ENCODE assay signal across 8 cellular contexts in genomic region chr9:91423785-91424402, GRCh38. TPM values are rescaled to one million over a fixed set of nuclear protein-coding genes. Genes with fewer than 3 reads are reported as not detected.
DNase-seq lines count a peak whose midpoint lies in the region; ATAC-seq, FAIRE-seq and TF ChIP-seq lines count a peak whose summit lies in the region.

A gene with protein sequence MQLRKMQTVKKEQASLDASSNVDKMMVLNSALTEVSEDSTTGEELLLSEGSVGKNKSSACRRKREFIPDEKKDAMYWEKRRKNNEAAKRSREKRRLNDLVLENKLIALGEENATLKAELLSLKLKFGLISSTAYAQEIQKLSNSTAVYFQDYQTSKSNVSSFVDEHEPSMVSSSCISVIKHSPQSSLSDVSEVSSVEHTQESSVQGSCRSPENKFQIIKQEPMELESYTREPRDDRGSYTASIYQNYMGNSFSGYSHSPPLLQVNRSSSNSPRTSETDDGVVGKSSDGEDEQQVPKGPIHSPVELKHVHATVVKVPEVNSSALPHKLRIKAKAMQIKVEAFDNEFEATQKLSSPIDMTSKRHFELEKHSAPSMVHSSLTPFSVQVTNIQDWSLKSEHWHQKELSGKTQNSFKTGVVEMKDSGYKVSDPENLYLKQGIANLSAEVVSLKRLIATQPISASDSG (minus strand): TSS chr9:91423832. CDS start chr9:91410734, 13,098 bp downstream.

- no peak for TF ChIP-seq CTCF in GM10248 (IDR thresholded peaks at IDR 0.05; ENCODE audit: control extremely low read depth, extremely low read depth, low read depth, missing control alignments)
- no peak for TF ChIP-seq CTCF in right atrium auricular region (IDR thresholded peaks at IDR 0.05)
- no peak for TF ChIP-seq CTCF in psoas muscle (IDR thresholded peaks at IDR 0.05)

- H3K4me1 ChIP-seq in right atrium auricular region (peaks cover 0 to 48% of the 10 kb centered on the region in 2 donors), psoas muscle (peaks cover 15% of the 10 kb centered on the region)

- intact Hi-C loops in T-helper 2 cell treated with Interferon-gamma antibody and Interleukin-4, amounts not matched to agents 100 ng/mL and 5 ng/mL, for 36 hours (cut with micrococcal nuclease): loop anchor here (2.0 kb wide), 4 partner anchors 29 to 323 kb away; no protein-coding TSS in a partner anchor
- intact Hi-C loops in psoas muscle (cut with DNase I): loop anchor here (2.0 to 5.0 kb wide), 6 partner anchors 62 to 503 kb away; partner anchors contain the start of gene AUH (in 2 of the 2)

- FAIRE-seq in urothelium cell line (lab: Jason Lieb, UNC): no peak

- CTCF ChIA-PET in GM10248 (lab: Yijun Ruan, JAX): interaction anchor here (1.1 to 8.2 kb wide), 7 partner anchors 11 to 529 kb away, joined by 3 to 121 read pairs (median 7); no protein-coding TSS in a partner anchor

- no peaks in the 10 kb centered on the region for H3K9me3 ChIP-seq in right atrium auricular region
- H3K9me3 ChIP-seq in psoas muscle: no peaks in the 10 kb centered on the region

- ATAC-seq in HG02571 (IDR thresholded peaks at IDR 0.05; ENCODE audit: unreplicated experiment): peak; percentile 75
- peak; percentile 74 to 85 (median 79) for ATAC-seq in psoas muscle

- POLR2A ChIA-PET in GM10248 (lab: Yijun Ruan, JAX): interaction anchor here (0.6 kb wide), 1 partner anchor 1622 kb away, joined by 3 read pairs; no protein-coding TSS in a partner anchor

- H3K27me3 ChIP-seq in right atrium auricular region (no peaks in the 10 kb centered on the region), psoas muscle (ENCODE audit: insufficient read depth in 3 of 3, low read length in 2 of 3) (no peaks in the 10 kb centered on the region)

- H3K36me3 ChIP-seq in right atrium auricular region: no peaks in the 10 kb centered on the region
- no peaks in the 10 kb centered on the region for H3K36me3 ChIP-seq in psoas muscle (ENCODE audit: insufficient read depth in 1 of 2, low read depth in 1 of 2)

- peak; percentile 92 for DNase-seq in GM10248 (ENCODE audit: extremely low spot score)
- DNase-seq in NCI-H1048 (lab: John Stamatoyannopoulos, UW): peak; percentile 53
- DNase-seq in right atrium auricular region (ENCODE audit: low spot score): peak; percentile 85
- peak; percentile 91 to 94 for DNase-seq in psoas muscle
- DNase-seq in urothelium cell line (ENCODE audit: low spot score): peak; percentile 93

- H3K27ac ChIP-seq in angular gyrus (ENCODE audit: low read depth, low read length): peak within 1 kb of the TSS; percentile 92
- H3K27ac ChIP-seq in right atrium auricular region: peak within 1 kb of the TSS; percentile 99 to 100
- peak within 1 kb of the TSS; percentile 99 for H3K27ac ChIP-seq in psoas muscle

- WGBS in psoas muscle, 3 donors: 0 to 1% (median 1%) methylated on average over 15 to 91 of the region's 92 CpGs

- H3K4me3 ChIP-seq in right atrium auricular region: peak within 1 kb of the TSS; percentile 88 to 91
- peak within 1 kb of the TSS; percentile 92 for H3K4me3 ChIP-seq in psoas muscle

RNA-seq across cellular contexts. Expression of the gene that starts here (rescaled TPM):
- 50.9 and 54.1 TPM in 2 replicates for total RNA-seq in T-helper 2 cell treated with Interferon-gamma antibody and Interleukin-4, amounts not matched to agents 100 ng/mL and 5 ng/mL, for 36 hours
- total RNA-seq in right atrium auricular region (10 to 100 TPM; 21.2 to 25.5 TPM), psoas muscle (10 to 100 TPM; 22.4 to 76.3 (median 64.2) TPM)
- polyA plus RNA-seq in psoas muscle: 100 to 1,000 TPM in 2 of 3 donors, 10 to 100 TPM in 1; 29.0 to 152 (median 126) TPM

Comparison
In these comparisons a context has a peak if more than half of its experiments do, and no peak if none do; other contexts are left out.
1. Peak in every context shown above with its lines: DNase-seq, ATAC-seq, H3K4me3 ChIP-seq and H3K27ac ChIP-seq.